ENCODE assay signal across 1 cellular context in genomic region chr18:12960846-12961397, GRCh38.
A peak's percentile ranks its signal among the peaks of the same experiment; 100 is the strongest.
TF ChIP-seq lines count a peak whose summit lies in the region.

No MANE protein-coding gene starts in this region.

TF ChIP-seq in HEK293, 187 proteins besides CTCF, POLR2A, EP300 and RAD21 (continued from another document):
- TF ChIP-seq ZBTB26 (tag by site-specific recombination; optimal IDR thresholded peaks at IDR 0.05) (no peak), ZNF792 (tag by site-specific recombination; IDR thresholded peaks at IDR 0.05) (no peak), KLF8 (tag by site-specific recombination; IDR thresholded peaks at IDR 0.05) (no peak), BCL6B (tag by site-specific recombination; IDR thresholded peaks at IDR 0.05) (peak; percentile 55; the same call in 1 of the 2 replicates), ZNF791 (tag by site-specific recombination; IDR thresholded peaks at IDR 0.05) (no peak), ZNF274 (IDR thresholded peaks at IDR 0.05; ENCODE audit: low read length) (no peak), ZNF274 (tag by site-specific recombination; IDR thresholded peaks at IDR 0.05; ENCODE audit: borderline replicate concordance) (no peak), HIC1 (tag by site-specific recombination; IDR thresholded peaks at IDR 0.05) (no peak), ZNF518A (tag by site-specific recombination; conservative IDR thresholded peaks at IDR 0.05; ENCODE audit: low read depth) (no peak), ZEB2 (tag by site-specific recombination; IDR thresholded peaks at IDR 0.05) (no peak), ZNF701 (tag by site-specific recombination; IDR thresholded peaks at IDR 0.05) (no peak), ZBTB48 (tag by site-specific recombination; IDR thresholded peaks at IDR 0.05) (peak; percentile 85), IKZF3 (tag by site-specific recombination; IDR thresholded peaks at IDR 0.05) (no peak), ZNF280D (tag by site-specific recombination; IDR thresholded peaks at IDR 0.05) (no peak), ZBTB1 (tag by site-specific recombination; IDR thresholded peaks at IDR 0.05) (no peak), YY1 (tag by site-specific recombination; IDR thresholded peaks at IDR 0.05) (no peak), ZNF692 (tag by site-specific recombination; IDR thresholded peaks at IDR 0.05) (0 out of 2 replicates have a peak, but pooled peaks have one; percentile 20)
- TF ChIP-seq, protein P1, sequence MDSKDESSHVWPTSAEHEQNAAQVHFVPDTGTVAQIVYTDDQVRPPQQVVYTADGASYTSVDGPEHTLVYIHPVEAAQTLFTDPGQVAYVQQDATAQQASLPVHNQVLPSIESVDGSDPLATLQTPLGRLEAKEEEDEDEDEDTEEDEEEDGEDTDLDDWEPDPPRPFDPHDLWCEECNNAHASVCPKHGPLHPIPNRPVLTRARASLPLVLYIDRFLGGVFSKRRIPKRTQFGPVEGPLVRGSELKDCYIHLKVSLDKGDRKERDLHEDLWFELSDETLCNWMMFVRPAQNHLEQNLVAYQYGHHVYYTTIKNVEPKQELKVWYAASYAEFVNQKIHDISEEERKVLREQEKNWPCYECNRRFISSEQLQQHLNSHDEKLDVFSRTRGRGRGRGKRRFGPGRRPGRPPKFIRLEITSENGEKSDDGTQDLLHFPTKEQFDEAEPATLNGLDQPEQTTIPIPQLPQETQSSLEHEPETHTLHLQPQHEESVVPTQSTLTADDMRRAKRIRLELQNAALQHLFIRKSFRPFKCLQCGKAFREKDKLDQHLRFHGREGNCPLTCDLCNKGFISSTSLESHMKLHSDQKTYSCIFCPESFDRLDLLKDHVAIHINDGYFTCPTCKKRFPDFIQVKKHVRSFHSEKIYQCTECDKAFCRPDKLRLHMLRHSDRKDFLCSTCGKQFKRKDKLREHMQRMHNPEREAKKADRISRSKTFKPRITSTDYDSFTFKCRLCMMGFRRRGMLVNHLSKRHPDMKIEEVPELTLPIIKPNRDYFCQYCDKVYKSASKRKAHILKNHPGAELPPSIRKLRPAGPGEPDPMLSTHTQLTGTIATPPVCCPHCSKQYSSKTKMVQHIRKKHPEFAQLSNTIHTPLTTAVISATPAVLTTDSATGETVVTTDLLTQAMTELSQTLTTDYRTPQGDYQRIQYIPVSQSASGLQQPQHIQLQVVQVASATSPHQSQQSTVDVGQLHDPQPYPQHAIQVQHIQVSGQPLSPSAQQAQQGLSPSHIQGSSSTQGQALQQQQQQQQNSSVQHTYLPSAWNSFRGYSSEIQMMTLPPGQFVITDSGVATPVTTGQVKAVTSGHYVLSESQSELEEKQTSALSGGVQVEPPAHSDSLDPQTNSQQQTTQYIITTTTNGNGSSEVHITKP (tag by site-specific recombination; IDR thresholded peaks at IDR 0.05): peak; percentile 86
